Comparison of ENCODE assay signal across 10 cellular contexts in the genomic region with DNA sequence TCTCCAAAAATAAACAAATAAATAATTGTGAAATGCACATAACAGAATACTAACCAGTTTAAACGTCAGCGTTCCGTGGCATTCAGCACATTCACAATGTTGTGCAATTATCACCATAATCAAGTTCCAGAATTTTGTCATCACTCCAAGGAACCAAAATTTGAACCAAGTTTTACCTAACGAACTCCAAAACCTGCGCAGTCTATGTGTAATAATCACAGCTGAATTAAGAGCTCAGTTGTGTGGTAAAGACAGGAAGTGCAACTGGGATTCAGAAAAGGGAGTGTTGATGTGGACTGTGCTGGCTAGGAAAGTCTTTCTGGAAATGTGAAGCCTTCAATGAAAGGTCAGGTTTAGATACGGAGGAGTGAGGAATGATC. TPM values are rescaled to one million over a fixed set of nuclear protein-coding genes. Genes with fewer than 3 reads are reported as not detected.
DNase-seq lines count a peak whose midpoint lies in the region; ATAC-seq and TF ChIP-seq lines count a peak whose summit lies in the region.
"Had no signal": no experiment of that assay in that cellular context is flagged by ENCODE, and none has a peak within 500 bp of the region (broad histone marks: within the 10 kb centered on the region; RNA-seq: fewer than 3 reads in every experiment).

No MANE protein-coding gene starts in this region.

- POLR2A ChIA-PET in CD4-positive, alpha-beta memory T cell (lab: Charles Lee; ENCODE audit: partially characterized antibody): interaction anchor here (2.1 to 3.5 kb wide), 3 partner anchors 12 to 116 kb away, joined by 8 to 22 read pairs (median 10); partner anchors contain the start of genes CBL and RNF26

- H3K27me3 ChIP-seq in CD4-positive, alpha-beta memory T cell (ENCODE audit: insufficient read depth, low read length): no peaks in the 10 kb centered on the region
- H3K27me3 ChIP-seq in HUES6 (ENCODE audit: control insufficient read depth, insufficient read depth, low read length) (no peaks in the 10 kb centered on the region), muscle layer of colon (ENCODE audit: control insufficient read depth in 1 of 2, insufficient read depth in 2 of 2, low read length in 2 of 2) (no peaks in the 10 kb centered on the region)
- H3K27me3 ChIP-seq: cardiac muscle cell had no signal

- ATAC-seq in GM18519 (IDR thresholded peaks at IDR 0.05; ENCODE audit: low FRiP score, unreplicated experiment): no peak
- ATAC-seq in left lobe of liver: no peak

- H3K27ac ChIP-seq in CD4-positive, alpha-beta memory T cell (ENCODE audit: low read depth, low read length): no peak overlapping the region
- H3K27ac ChIP-seq in HUES6 (ENCODE audit: low read depth, low read length) (no peak overlapping the region), muscle layer of colon (ENCODE audit: low read depth, low read length) (peak overlapping the region; percentile 5)
- H3K27ac ChIP-seq: cardiac muscle cell had no signal

- no peak overlapping the region for H3K27ac Mint-ChIP-seq in CD4-positive, alpha-beta memory T cell

- no peaks in the 10 kb centered on the region for H3K9me3 Mint-ChIP-seq in CD4-positive, alpha-beta memory T cell
- H3K9me3 Mint-ChIP-seq: activated CD4-positive, alpha-beta memory T cell treated with anti-CD3 and anti-CD28 coated beads for 36 hours had no signal

- no peak overlapping the region for H3K4me3 ChIP-seq in CD4-positive, alpha-beta memory T cell (ENCODE audit: low read length in 2 of 2)
- peak overlapping the region; percentile 8; the same call in 1 of the 2 replicates for H3K4me3 ChIP-seq in HUES6 (ENCODE audit: low read depth, low read length)
- no peak overlapping the region for H3K4me3 ChIP-seq in astrocyte of the cerebellum (ENCODE audit: low read depth, low read length)
- H3K4me3 ChIP-seq in muscle layer of colon (ENCODE audit: low read depth in 1 of 2, low read length in 2 of 2): no peak overlapping the region
- H3K4me3 ChIP-seq: cardiac muscle cell had no signal

- peaks cover 46% of the 10 kb centered on the region for H3K4me1 ChIP-seq in CD4-positive, alpha-beta memory T cell (ENCODE audit: insufficient read depth, low read length)
- peaks cover 44% of the 10 kb centered on the region for H3K4me1 ChIP-seq in HUES6 (ENCODE audit: control insufficient read depth, insufficient read depth, low read length)
- peaks cover 48% of the 10 kb centered on the region for H3K4me1 ChIP-seq in muscle layer of colon (ENCODE audit: insufficient read depth, low read length)

- peak overlapping the region in 5 of 8 donors; percentile 9 to 90 (median 27) for H3K4me3 Mint-ChIP-seq in CD4-positive, alpha-beta memory T cell

- H3K9ac ChIP-seq in HUES6 (ENCODE audit: low read length) (no peak overlapping the region), muscle layer of colon (ENCODE audit: low read length) (no peak overlapping the region)

- H3K36me3 Mint-ChIP-seq in CD4-positive, alpha-beta memory T cell: no peaks in the 10 kb centered on the region
- H3K36me3 Mint-ChIP-seq: activated CD4-positive, alpha-beta memory T cell treated with anti-CD3 and anti-CD28 coated beads for 36 hours had no signal

- peaks cover 0 to 6% of the 10 kb centered on the region in 2 donors for H3K27me3 Mint-ChIP-seq in CD4-positive, alpha-beta memory T cell

- intact Hi-C loops in CD4-positive, alpha-beta memory T cell (cut with micrococcal nuclease): loop anchor here (2.0 to 5.0 kb wide), 3 partner anchors 40 to 220 kb away; partner anchors contain the start of gene DPAGT1

- peaks cover 17 to 37% (median 27%) of the 10 kb centered on the region in 4 donors for H3K4me1 Mint-ChIP-seq in CD4-positive, alpha-beta memory T cell

- peak; percentile 6 for TF ChIP-seq CTCF in astrocyte of the cerebellum (IDR thresholded peaks at IDR 0.05; ENCODE audit: low read depth, low read length, missing control alignments)

- in situ Hi-C loops in astrocyte of the cerebellum (cut with HindIII; ENCODE audit: low sequenced_read_pairs): no loop called here

- no peak for DNase-seq in CD4-positive, alpha-beta memory T cell
- no peak for DNase-seq in astrocyte of the cerebellum (ENCODE audit: low read depth)
- DNase-seq in activated CD4-positive, alpha-beta T cell treated with anti-CD3 and anti-CD28 coated beads, Interleukin-2, amount 50 U/mL, for 4 hours: no peak
- DNase-seq in left lobe of liver (ENCODE audit: low spot score): no peak
- no peak for DNase-seq in NCI-H2029 (lab: John Stamatoyannopoulos, UW)

- no peaks in the 10 kb centered on the region for H3K36me3 ChIP-seq in CD4-positive, alpha-beta memory T cell (ENCODE audit: insufficient read depth, low read length)
- H3K36me3 ChIP-seq in HUES6 (ENCODE audit: control insufficient read depth, insufficient read depth, low read length) (no peaks in the 10 kb centered on the region), muscle layer of colon (ENCODE audit: insufficient read depth, low read length) (no peaks in the 10 kb centered on the region)
- H3K36me3 ChIP-seq: cardiac muscle cell had no signal

- H3K9me3 ChIP-seq in CD4-positive, alpha-beta memory T cell (ENCODE audit: control insufficient read depth in 1 of 2, low read length in 2 of 2): no peaks in the 10 kb centered on the region
- H3K9me3 ChIP-seq in HUES6 (ENCODE audit: control insufficient read depth, insufficient read depth, low read depth, low read length) (no peaks in the 10 kb centered on the region), muscle layer of colon (ENCODE audit: low read length) (no peaks in the 10 kb centered on the region)

- CTCF ChIA-PET in CD4-positive, alpha-beta memory T cell (lab: Charles Lee; ENCODE audit: partially characterized antibody): interaction anchor here (0.7 to 11.0 kb wide), 24 partner anchors 11 to 259 kb away, joined by 3 to 146 read pairs (median 4); partner anchors contain the start of genes CBL, RNF26 and VPS11

RNA-seq across cellular contexts. Expression of gene MCAM, which starts 5.4 kb away (rescaled TPM):
- under 1 TPM; 0.26 to 0.28 TPM for total RNA-seq in CD4-positive, alpha-beta memory T cell
- polyA plus RNA-seq in CD4-positive, alpha-beta memory T cell: under 1 TPM; 0.40 to 0.82 TPM
- total RNA-seq in left lobe of liver: 1.5 TPM

RNA-seq across cellular contexts. Expression of gene RNF26, which starts 12.0 kb away (rescaled TPM):
- total RNA-seq in CD4-positive, alpha-beta memory T cell: 10 to 100 TPM; 17.5 to 18.3 TPM
- polyA plus RNA-seq in CD4-positive, alpha-beta memory T cell: 10 to 100 TPM; 33.1 to 50.8 TPM
- 15.0 TPM for total RNA-seq in left lobe of liver

RNA-seq across cellular contexts. Expression of gene C1QTNF5, which starts 18.3 kb away (rescaled TPM):
- not detected for total RNA-seq in CD4-positive, alpha-beta memory T cell
- not detected for polyA plus RNA-seq in CD4-positive, alpha-beta memory T cell
- 4.7 TPM for total RNA-seq in left lobe of liver
- total RNA-seq: activated CD4-positive, alpha-beta memory T cell treated with anti-CD3 and anti-CD28 coated beads for 36 hours had no signal

RNA-seq across cellular contexts. Expression of gene MFRP, which starts 24.2 kb away (rescaled TPM):
- not detected for total RNA-seq in CD4-positive, alpha-beta memory T cell
- not detected for polyA plus RNA-seq in CD4-positive, alpha-beta memory T cell
- total RNA-seq in left lobe of liver: not detected
- total RNA-seq: activated CD4-positive, alpha-beta memory T cell treated with anti-CD3 and anti-CD28 coated beads for 36 hours; cardiac muscle cell had no signal
- polyA plus RNA-seq: cardiac muscle cell had no signal

RNA-seq across cellular contexts. Expression of gene USP2, which starts 59.1 kb away (rescaled TPM):
- under 1 TPM; 0.17 to 0.22 TPM for total RNA-seq in CD4-positive, alpha-beta memory T cell
- polyA plus RNA-seq in CD4-positive, alpha-beta memory T cell: under 1 TPM in 1 of 2 donors, not detected in 1; 0.21 TPM
- 10.9 TPM for total RNA-seq in left lobe of liver
